ENCODE assay signal across 4 cellular contexts in the genomic region with DNA sequence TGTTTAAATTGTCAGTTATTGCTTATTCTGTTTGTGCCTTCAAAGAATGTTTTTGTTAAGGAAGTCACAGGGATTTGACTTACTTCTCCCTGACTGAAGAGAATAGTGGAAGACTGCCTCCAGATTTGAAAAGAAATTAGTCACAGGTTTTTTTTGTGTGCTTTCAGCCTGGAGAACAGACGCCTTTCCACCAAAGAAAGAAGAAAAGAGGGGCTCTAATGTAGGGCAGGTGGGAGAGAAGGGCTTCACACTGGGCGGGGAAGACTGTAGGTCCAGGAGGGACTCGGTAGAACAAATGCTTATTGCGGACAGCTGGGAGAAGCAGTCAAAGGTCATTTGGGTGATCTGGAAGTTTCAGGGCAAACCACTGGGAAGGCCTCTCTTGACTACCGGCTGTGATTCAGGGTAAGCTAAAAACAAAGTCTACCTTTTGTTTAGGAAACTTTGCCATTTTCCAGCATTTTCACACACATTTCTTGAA.
TF ChIP-seq lines count a peak whose summit lies in the region.

No MANE protein-coding gene starts in this region.

TF ChIP-seq in HCT116, 20 proteins besides CTCF, POLR2A, EP300 and RAD21 (continues in another document):
- TF ChIP-seq SRF (IDR thresholded peaks at IDR 0.05; ENCODE audit: low read depth), result no peak
- TF ChIP-seq POLR2AphosphoS5 (IDR thresholded peaks at IDR 0.05; ENCODE audit: low read depth, low read length), result no peak
- no peak for TF ChIP-seq SP1 (IDR thresholded peaks at IDR 0.05; ENCODE audit: low read depth)
- no peak for TF ChIP-seq ZNF274 (IDR thresholded peaks at IDR 0.05; ENCODE audit: low read depth, low read length)
- no peak for TF ChIP-seq ZFX (IDR thresholded peaks at IDR 0.05)
- no peak for TF ChIP-seq CBX3 (IDR thresholded peaks at IDR 0.05; ENCODE audit: low read depth)
- TF ChIP-seq ELF1 (IDR thresholded peaks at IDR 0.05; ENCODE audit: borderline replicate concordance, low read depth), result no peak
- no peak for TF ChIP-seq ZBTB33 (IDR thresholded peaks at IDR 0.05; ENCODE audit: extremely low read depth, insufficient replicate concordance, low read length)

TF ChIP-seq in WTC11, 78 proteins besides CTCF, POLR2A, EP300 and RAD21:
- 0 out of 2 replicates have a peak, but pooled peaks have one; percentile 17 for TF ChIP-seq GABPB1 (CRISPR knock-in tag; IDR thresholded peaks at IDR 0.05)
- TF ChIP-seq RELA (CRISPR knock-in tag; IDR thresholded peaks at IDR 0.05; ENCODE audit: borderline replicate concordance), result no peak

TF ChIP-seq in SK-N-SH treated with all-trans-retinoic acid at 6 μM for 48 hours, 23 proteins besides CTCF, POLR2A, EP300 and RAD21:
- TF ChIP-seq OSR1 (CRISPR knock-in tag; IDR thresholded peaks at IDR 0.05), result no peak
- TF ChIP-seq ISL1 (CRISPR knock-in tag; IDR thresholded peaks at IDR 0.05), result no peak
- TF ChIP-seq CSDC2 (CRISPR knock-in tag; IDR thresholded peaks at IDR 0.05), result no peak
- no peak for TF ChIP-seq ESRRG (CRISPR knock-in tag; IDR thresholded peaks at IDR 0.05)
- no peak for TF ChIP-seq RARB (CRISPR knock-in tag; IDR thresholded peaks at IDR 0.05)
- TF ChIP-seq SNAI2 (CRISPR knock-in tag; IDR thresholded peaks at IDR 0.05), result no peak
- TF ChIP-seq, protein P1, sequence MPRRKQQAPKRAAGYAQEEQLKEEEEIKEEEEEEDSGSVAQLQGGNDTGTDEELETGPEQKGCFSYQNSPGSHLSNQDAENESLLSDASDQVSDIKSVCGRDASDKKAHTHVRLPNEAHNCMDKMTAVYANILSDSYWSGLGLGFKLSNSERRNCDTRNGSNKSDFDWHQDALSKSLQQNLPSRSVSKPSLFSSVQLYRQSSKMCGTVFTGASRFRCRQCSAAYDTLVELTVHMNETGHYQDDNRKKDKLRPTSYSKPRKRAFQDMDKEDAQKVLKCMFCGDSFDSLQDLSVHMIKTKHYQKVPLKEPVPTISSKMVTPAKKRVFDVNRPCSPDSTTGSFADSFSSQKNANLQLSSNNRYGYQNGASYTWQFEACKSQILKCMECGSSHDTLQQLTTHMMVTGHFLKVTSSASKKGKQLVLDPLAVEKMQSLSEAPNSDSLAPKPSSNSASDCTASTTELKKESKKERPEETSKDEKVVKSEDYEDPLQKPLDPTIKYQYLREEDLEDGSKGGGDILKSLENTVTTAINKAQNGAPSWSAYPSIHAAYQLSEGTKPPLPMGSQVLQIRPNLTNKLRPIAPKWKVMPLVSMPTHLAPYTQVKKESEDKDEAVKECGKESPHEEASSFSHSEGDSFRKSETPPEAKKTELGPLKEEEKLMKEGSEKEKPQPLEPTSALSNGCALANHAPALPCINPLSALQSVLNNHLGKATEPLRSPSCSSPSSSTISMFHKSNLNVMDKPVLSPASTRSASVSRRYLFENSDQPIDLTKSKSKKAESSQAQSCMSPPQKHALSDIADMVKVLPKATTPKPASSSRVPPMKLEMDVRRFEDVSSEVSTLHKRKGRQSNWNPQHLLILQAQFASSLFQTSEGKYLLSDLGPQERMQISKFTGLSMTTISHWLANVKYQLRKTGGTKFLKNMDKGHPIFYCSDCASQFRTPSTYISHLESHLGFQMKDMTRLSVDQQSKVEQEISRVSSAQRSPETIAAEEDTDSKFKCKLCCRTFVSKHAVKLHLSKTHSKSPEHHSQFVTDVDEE (CRISPR knock-in tag; IDR thresholded peaks at IDR 0.05), result no peak
- no peak for TF ChIP-seq ZC3H10 (CRISPR knock-in tag; IDR thresholded peaks at IDR 0.05)
- TF ChIP-seq CREB5 (CRISPR knock-in tag; IDR thresholded peaks at IDR 0.05; ENCODE audit: low read depth), result no peak

TF ChIP-seq in SK-N-SH, 30 proteins besides CTCF, POLR2A, EP300 and RAD21:
- TF ChIP-seq RXRA (IDR thresholded peaks at IDR 0.05; ENCODE audit: borderline replicate concordance, low read depth) (no peak), TCF12 (IDR thresholded peaks at IDR 0.05) (no peak), GABPA (IDR thresholded peaks at IDR 0.05; ENCODE audit: low read depth) (no peak), FOXM1 (IDR thresholded peaks at IDR 0.05; ENCODE audit: low read depth) (no peak), MEF2A (IDR thresholded peaks at IDR 0.05; ENCODE audit: borderline replicate concordance, low read depth) (no peak), RFX5 (IDR thresholded peaks at IDR 0.05; ENCODE audit: low read length) (no peak), TEAD4 (IDR thresholded peaks at IDR 0.05; ENCODE audit: borderline replicate concordance, insufficient read depth) (no peak), TAF1 (IDR thresholded peaks at IDR 0.05; ENCODE audit: borderline replicate concordance, low read depth, low read length) (no peak), EZH2phosphoT487 (IDR thresholded peaks at IDR 0.05; ENCODE audit: borderline replicate concordance, low read depth) (no peak)
